25 cellular contexts compared by ENCODE assay signal in the genomic region with DNA sequence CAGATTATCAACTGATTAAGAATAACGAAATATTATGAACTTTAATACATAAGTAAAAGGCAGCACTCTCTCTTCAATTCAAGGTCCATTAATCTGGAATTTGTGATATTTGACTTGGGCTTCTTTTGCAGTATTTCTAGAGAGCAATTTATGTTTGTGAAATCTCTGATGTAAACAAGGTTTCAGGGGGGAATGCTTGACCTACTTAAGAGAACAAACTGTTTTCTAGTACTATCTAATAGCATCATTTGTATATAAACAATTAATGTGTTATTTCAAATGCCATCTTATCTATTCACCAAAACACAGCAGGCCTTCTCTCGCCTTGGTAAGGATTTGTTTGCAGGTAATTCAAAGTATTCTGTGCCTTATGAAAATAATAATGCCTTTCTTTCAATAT.
"Had no signal": no experiment of that assay in that cellular context is flagged by ENCODE, and none has a peak within 500 bp of the region (broad histone marks: within the 10 kb centered on the region; RNA-seq: fewer than 3 reads in every experiment).

No MANE protein-coding gene starts in this region.

- FAIRE-seq: urothelium cell line had no signal

- H3K27ac ChIP-seq: left ventricle myocardium inferior, ovary, right atrium auricular region, right lobe of liver, suprapubic skin, thoracic aorta, tibial artery, upper lobe of right lung had no signal

- H3K4me2 ChIP-seq: smooth muscle cell had no signal

- ATAC-seq: mucosa of descending colon; naive thymus-derived CD4-positive, alpha-beta T cell; natural killer cell treated with Interleukin-12 subunit alpha and Interleukin-12 subunit beta and Interleukin-15 and Interleukin-18, amount 100 ng/mL, for 72 hours; right lobe of liver; stimulated activated memory B cell treated with anti-CD40 and anti-IgM and Interleukin-4, amounts not matched to agents 10 μg/mL and 1 μg/mL and 100 μg/mL, for 72 hours; upper lobe of right lung had no signal

- DNase-seq: hippocampal formation; immature natural killer cell; islet precursor cell; left ventricle myocardium inferior; midbrain; mucosa of descending colon; naive thymus-derived CD4-positive, alpha-beta T cell; ovary; right lobe of liver; stimulated activated CD4-positive, alpha-beta T cell treated with anti-CD3 and anti-CD28 coated beads, Interleukin-1b, Interleukin-23, amount 100 ng/mL, for 48 hours; stimulated activated CD4-positive, alpha-beta T cell treated with anti-CD3 and anti-CD28 coated beads, Interleukin-2, amount 100 ng/mL, for 48 hours; stimulated activated CD4-positive, alpha-beta T cell treated with anti-CD3 and anti-CD28 coated beads, Interleukin-4, amount 100 ng/mL, for 4 hours; stimulated activated CD8-positive, alpha-beta memory T cell treated with anti-CD3 and anti-CD28 coated beads, Interleukin-4, amount 100 ng/mL, for 48 hours; stimulated activated naive CD4-positive, alpha-beta T cell treated with Interleukin-2 at 50 U/mL for 16 hours; tibial artery; trophoblast cell; upper lobe of right lung had no signal

- H3K4me3 ChIP-seq: left ventricle myocardium inferior, lung, mucosa of descending colon, ovary, right atrium auricular region, right lobe of liver, smooth muscle cell, suprapubic skin, thoracic aorta, tibial artery, upper lobe of right lung had no signal

- H3K36me3 ChIP-seq: left ventricle myocardium inferior, ovary, right atrium auricular region, right lobe of liver, suprapubic skin, thoracic aorta, tibial artery, upper lobe of right lung had no signal

- H3K4me1 ChIP-seq: left ventricle myocardium inferior, right atrium auricular region, right lobe of liver, suprapubic skin, tibial artery had no signal

- H3K27me3 ChIP-seq: ovary, right atrium auricular region, right lobe of liver, suprapubic skin, tibial artery, upper lobe of right lung had no signal

- H3K9me3 ChIP-seq: mucosa of descending colon, ovary, right atrium auricular region, right lobe of liver, suprapubic skin, thoracic aorta, tibial artery, upper lobe of right lung had no signal
